Comparison of ENCODE assay signal across 17 cellular contexts in genomic region chr3:39501982-39502837, GRCh38. TPM values are rescaled to one million over a fixed set of nuclear protein-coding genes. Genes with fewer than 3 reads are reported as not detected.
DNase-seq lines count a peak whose midpoint lies in the region; ATAC-seq, FAIRE-seq and TF ChIP-seq lines count a peak whose summit lies in the region.
"Had no signal": no experiment of that assay in that cellular context is flagged by ENCODE, and none has a peak within 500 bp of the region (broad histone marks: within the 10 kb centered on the region; RNA-seq: fewer than 3 reads in every experiment).

No MANE protein-coding gene starts in this region.

- CTCF ChIA-PET in activated CD8-positive, alpha-beta T cell treated with anti-CD3 and anti-CD28 coated beads, Interleukin-2, amount 10 ng/mL, durations not matched to agents 7 days and 5 days (lab: Charles Lee): interaction anchor here (1.5 kb wide), 1 partner anchor 55 kb away, joined by 3 read pairs; no protein-coding TSS in a partner anchor
- CTCF ChIA-PET in activated CD8-positive, alpha-beta T cell treated with anti-CD3 and anti-CD28 coated beads for 36 hours (lab: Charles Lee): interaction anchor here (4.6 kb wide), 1 partner anchor 55 kb away, joined by 56 read pairs; no protein-coding TSS in a partner anchor
- CTCF ChIA-PET in RWPE1 (lab: Yijun Ruan, JAX): interaction anchor here (1.0 kb wide), 1 partner anchor 9 kb away, joined by 3 read pairs; no protein-coding TSS in a partner anchor

- H3K4me3 Mint-ChIP-seq in activated CD8-positive, alpha-beta T cell treated with anti-CD3 and anti-CD28 coated beads, Interleukin-2, amount 10 ng/mL, durations not matched to agents 7 days and 5 days: no peak overlapping the region
- H3K4me3 Mint-ChIP-seq in activated CD8-positive, alpha-beta T cell treated with anti-CD3 and anti-CD28 coated beads for 36 hours: no peak overlapping the region
- H3K4me3 Mint-ChIP-seq: endodermal cell, T-cell had no signal

- intact Hi-C loops in activated CD8-positive, alpha-beta T cell treated with anti-CD3 and anti-CD28 coated beads for 36 hours (cut with micrococcal nuclease): no loop called here
- intact Hi-C loops in left colon (cut with DNase I, micrococcal nuclease): no loop called here

- H3K36me3 ChIP-seq in bronchial epithelial cell (ENCODE audit: control insufficient read depth, insufficient read depth, low read length) (no peaks in the 10 kb centered on the region), thoracic aorta (no peaks in the 10 kb centered on the region)
- H3K36me3 ChIP-seq: ascending aorta had no signal

- peak overlapping the region; percentile 20 for H3K4me3 ChIP-seq in bronchial epithelial cell (ENCODE audit: low read depth, low read length)
- peak overlapping the region; percentile 51 for H3K4me3 ChIP-seq in thoracic aorta

- no peaks in the 10 kb centered on the region for H3K4me1 ChIP-seq in thoracic aorta (ENCODE audit: control insufficient read depth in 1 of 2, low read depth in 2 of 2)
- H3K4me1 ChIP-seq: ascending aorta had no signal

- H3K9me3 Mint-ChIP-seq in activated CD8-positive, alpha-beta T cell treated with anti-CD3 and anti-CD28 coated beads, Interleukin-2, amount 10 ng/mL, durations not matched to agents 7 days and 5 days (ENCODE audit: insufficient read depth): no peaks in the 10 kb centered on the region
- no peaks in the 10 kb centered on the region for H3K9me3 Mint-ChIP-seq in activated CD8-positive, alpha-beta T cell treated with anti-CD3 and anti-CD28 coated beads for 36 hours
- H3K9me3 Mint-ChIP-seq: T-cell had no signal

- H3K36me3 Mint-ChIP-seq in activated CD8-positive, alpha-beta T cell treated with anti-CD3 and anti-CD28 coated beads, Interleukin-2, amount 10 ng/mL, durations not matched to agents 7 days and 5 days (ENCODE audit: low read depth): no peaks in the 10 kb centered on the region
- no peaks in the 10 kb centered on the region for H3K36me3 Mint-ChIP-seq in activated CD8-positive, alpha-beta T cell treated with anti-CD3 and anti-CD28 coated beads for 36 hours (ENCODE audit: low read depth)
- H3K36me3 Mint-ChIP-seq: T-cell had no signal

- H3K4me1 Mint-ChIP-seq in activated CD8-positive, alpha-beta T cell treated with anti-CD3 and anti-CD28 coated beads, Interleukin-2, amount 10 ng/mL, durations not matched to agents 7 days and 5 days (ENCODE audit: low read depth): peaks cover 14% of the 10 kb centered on the region
- peaks cover 4% of the 10 kb centered on the region for H3K4me1 Mint-ChIP-seq in activated CD8-positive, alpha-beta T cell treated with anti-CD3 and anti-CD28 coated beads for 36 hours (ENCODE audit: low read depth)

- DNase-seq in activated CD8-positive, alpha-beta T cell treated with anti-CD3 and anti-CD28 coated beads, Interleukin-2, amount 10 ng/mL, durations not matched to agents 7 days and 5 days: no peak
- DNase-seq in activated CD8-positive, alpha-beta T cell treated with anti-CD3 and anti-CD28 coated beads for 36 hours: no peak
- DNase-seq in bronchial epithelial cell (ENCODE audit: low read depth) (no peak), left colon (peak in 1 of 2 donors; percentile 55), thoracic aorta (ENCODE audit: low spot score) (no peak), GM13977 (ENCODE audit: low spot score) (no peak), RWPE1 (ENCODE audit: low spot score) (no peak), D721Med (ENCODE audit: insufficient read length, low spot score) (no peak)
- DNase-seq: activated T-cell treated with anti-CD3 and anti-CD28 coated beads, Interleukin-2, amount 50 U/mL, for 48 hours; endodermal cell; glutamatergic neuron; KG1; NCI-H2081 treated with DMSO at 0.1 percent for 48 hours had no signal

- no peak for TF ChIP-seq CTCF in activated CD8-positive, alpha-beta T cell treated with anti-CD3 and anti-CD28 coated beads for 36 hours (IDR thresholded peaks at IDR 0.05)
- TF ChIP-seq CTCF in bronchial epithelial cell (IDR thresholded peaks at IDR 0.05; ENCODE audit: insufficient read depth, low read length, severe bottlenecking) (no peak), thoracic aorta (IDR thresholded peaks at IDR 0.05) (no peak), GM13977 (IDR thresholded peaks at IDR 0.05; ENCODE audit: extremely low read depth, insufficient read depth, missing control alignments) (no peak), RWPE1 (conservative IDR thresholded peaks at IDR 0.05; ENCODE audit: low read depth) (no peak), D721Med (IDR thresholded peaks at IDR 0.05; ENCODE audit: insufficient read depth, missing control alignments) (no peak)

- peaks cover 52% of the 10 kb centered on the region for H3K27me3 Mint-ChIP-seq in activated CD8-positive, alpha-beta T cell treated with anti-CD3 and anti-CD28 coated beads, Interleukin-2, amount 10 ng/mL, durations not matched to agents 7 days and 5 days (ENCODE audit: low read depth)
- peaks cover 37% of the 10 kb centered on the region for H3K27me3 Mint-ChIP-seq in activated CD8-positive, alpha-beta T cell treated with anti-CD3 and anti-CD28 coated beads for 36 hours

- no peak for FAIRE-seq in bronchial epithelial cell (lab: Jason Lieb, UNC)
- FAIRE-seq in D721Med (lab: Jason Lieb, UNC): no peak
- FAIRE-seq: urothelium cell line had no signal

- H3K9me3 ChIP-seq in thoracic aorta: no peaks in the 10 kb centered on the region
- H3K9me3 ChIP-seq: ascending aorta had no signal

- in situ Hi-C loops in GM13977 (cut with MboI; ENCODE audit: low pct_unique_long_range_greater_than_20kb, low sequenced_read_pairs, unreplicated experiment): no loop called here

- peak; percentile 25 for ATAC-seq in activated CD8-positive, alpha-beta T cell treated with anti-CD3 and anti-CD28 coated beads, Interleukin-2, amount 10 ng/mL, durations not matched to agents 7 days and 5 days
- no peak for ATAC-seq in activated CD8-positive, alpha-beta T cell treated with anti-CD3 and anti-CD28 coated beads for 36 hours
- peak; percentile 67 for ATAC-seq in left colon
- no peak for ATAC-seq in thoracic aorta (ENCODE audit: insufficient number of reproducible peaks, low FRiP score, low read depth)
- ATAC-seq: T-cell had no signal

- no peak overlapping the region for H3K27ac Mint-ChIP-seq in activated CD8-positive, alpha-beta T cell treated with anti-CD3 and anti-CD28 coated beads, Interleukin-2, amount 10 ng/mL, durations not matched to agents 7 days and 5 days
- H3K27ac Mint-ChIP-seq in activated CD8-positive, alpha-beta T cell treated with anti-CD3 and anti-CD28 coated beads for 36 hours: no peak overlapping the region
- H3K27ac Mint-ChIP-seq: endodermal cell, T-cell had no signal

- no peak overlapping the region for H3K27ac ChIP-seq in thoracic aorta
- no peak overlapping the region for H3K27ac ChIP-seq in RWPE1
- H3K27ac ChIP-seq: ascending aorta had no signal

- H3K27me3 ChIP-seq in bronchial epithelial cell (ENCODE audit: control insufficient read depth, insufficient read depth, low read length) (peaks cover 1% of the 10 kb centered on the region), thoracic aorta (replicated peaks; ENCODE audit: insufficient read depth) (no peaks in the 10 kb centered on the region)
- H3K27me3 ChIP-seq: ascending aorta had no signal

- POLR2A ChIA-PET in activated CD8-positive, alpha-beta T cell treated with anti-CD3 and anti-CD28 coated beads, Interleukin-2, amount 10 ng/mL, durations not matched to agents 7 days and 5 days (lab: Charles Lee): no interaction called here
- POLR2A ChIA-PET in activated CD8-positive, alpha-beta T cell treated with anti-CD3 and anti-CD28 coated beads for 36 hours (lab: Charles Lee): no interaction called here
- POLR2A ChIA-PET in RWPE1 (lab: Yijun Ruan, JAX; ENCODE audit: low non-redundant PET): no interaction called here

RNA-seq across cellular contexts. Expression of gene MOBP, which starts 34.7 kb away (rescaled TPM):
- not detected for total RNA-seq in activated CD8-positive, alpha-beta T cell treated with anti-CD3 and anti-CD28 coated beads, Interleukin-2, amount 10 ng/mL, durations not matched to agents 7 days and 5 days
- not detected for total RNA-seq in activated CD8-positive, alpha-beta T cell treated with anti-CD3 and anti-CD28 coated beads for 36 hours
- total RNA-seq in bronchial epithelial cell: not detected in 2 replicates
- 1 to 10 TPM in 1 of 2 donors, under 1 TPM in 1; 0.27 to 1.3 TPM for total RNA-seq in left colon
- not detected for total RNA-seq in thoracic aorta
- total RNA-seq: ascending aorta, lung microvascular endothelial cell had no signal

Comparison
In these comparisons a context has a peak if more than half of its experiments do, and no peak if none do; other contexts are left out.
1. ATAC-seq: peak in activated CD8-positive, alpha-beta T cell treated with anti-CD3 and anti-CD28 coated beads, Interleukin-2, amount 10 ng/mL, durations not matched to agents 7 days and 5 days (single experiment) and left colon (single experiment); none in activated CD8-positive, alpha-beta T cell treated with anti-CD3 and anti-CD28 coated beads for 36 hours (single experiment) and thoracic aorta (single experiment).